ENCODE assay signal across 11 cellular contexts in genomic region chr4:76987153-76987562, GRCh38. TPM values are rescaled to one million over a fixed set of nuclear protein-coding genes. Genes with fewer than 3 reads are reported as not detected.
DNase-seq lines count a peak whose midpoint lies in the region; ATAC-seq and TF ChIP-seq lines count a peak whose summit lies in the region.
"Had no signal": no experiment of that assay in that cellular context is flagged by ENCODE, and none has a peak within 500 bp of the region (broad histone marks: within the 10 kb centered on the region; RNA-seq: fewer than 3 reads in every experiment).

No MANE protein-coding gene starts in this region.

- ATAC-seq in HG03097 (IDR thresholded peaks at IDR 0.05; ENCODE audit: low FRiP score, unreplicated experiment) (no peak), HG02759 (IDR thresholded peaks at IDR 0.05; ENCODE audit: unreplicated experiment) (no peak), HG03571 (IDR thresholded peaks at IDR 0.05; ENCODE audit: unreplicated experiment) (no peak), HG03460 (IDR thresholded peaks at IDR 0.05; ENCODE audit: unreplicated experiment) (no peak)
- ATAC-seq: left colon had no signal

- H3K27ac ChIP-seq in SK-N-SH (ENCODE audit: low read depth in 2 of 2, low read length in 1 of 2) = peak overlapping the region; percentile 87 to 99; a peak in 3 of 4 replicates

- H4K20me1 ChIP-seq in SK-N-SH (ENCODE audit: insufficient read depth) = no peaks in the 10 kb centered on the region

- no peak for TF ChIP-seq RAD21 in SK-N-SH (IDR thresholded peaks at IDR 0.05; ENCODE audit: low read length)

- DNase-seq in ELR (ENCODE audit: low read depth) (peak; percentile 91), SK-N-SH (no peak), foreskin fibroblast (peak; percentile 95 to 97), renal cortical epithelial cell (ENCODE audit: low read depth) (peak; percentile 50)
- DNase-seq: activated CD8-positive, alpha-beta memory T cell treated with anti-CD3 and anti-CD28 coated beads, Interleukin-2, amount 50 U/mL, for 48 hours; DND-41; left colon had no signal

- TF ChIP-seq CTCF in SK-N-SH (IDR thresholded peaks at IDR 0.05) = no peak; the same call in 1 of the 2 replicates
- TF ChIP-seq CTCF in foreskin fibroblast (IDR thresholded peaks at IDR 0.05; ENCODE audit: low read depth, low read length) = peak; percentile 14

- H3K4me2 ChIP-seq in SK-N-SH = peak overlapping the region; percentile 73

- 15% methylated on average over 4 of the region's 4 CpGs for WGBS in SK-N-SH (ENCODE audit: low lambda C conversion rate)

- H3K79me2 ChIP-seq in SK-N-SH (ENCODE audit: insufficient read depth) = peaks cover 92% of the 10 kb centered on the region

- peak overlapping the region; percentile 68 for H3K9ac ChIP-seq in SK-N-SH

- peaks cover 17 to 58% of the 10 kb centered on the region in 2 experiments for H3K4me1 ChIP-seq in SK-N-SH (ENCODE audit: control insufficient read depth in 1 of 2, insufficient read depth in 2 of 2, low read depth in 1 of 2, low read length in 1 of 2)

- CTCF ChIA-PET in SK-N-SH (lab: Yijun Ruan, JAX) = interaction anchor here (0.8 to 1.3 kb wide), 5 partner anchors 9 to 184 kb away, joined by 3 read pairs; no protein-coding TSS in a partner anchor

- peak overlapping the region; percentile 6 to 33; a peak in 2 of 4 replicates for H3K4me3 ChIP-seq in SK-N-SH (ENCODE audit: low read depth in 2 of 2, low read length in 1 of 2)
- H3K4me3 ChIP-seq in foreskin fibroblast (ENCODE audit: low read depth in 1 of 2, low read length in 2 of 2) = peak overlapping the region; percentile 36 to 51

- POLR2A ChIA-PET in SK-N-SH (lab: Yijun Ruan, JAX) = no interaction called here

- H3K36me3 ChIP-seq in SK-N-SH (replicated peaks in 1 of 2; ENCODE audit: control insufficient read depth in 1 of 2, insufficient read depth in 2 of 2, low read length in 1 of 2) = peaks cover 0 to 21% of the 10 kb centered on the region in 2 experiments

- no peaks in the 10 kb centered on the region for H3K27me3 ChIP-seq in SK-N-SH (ENCODE audit: insufficient read depth)

- H2AFZ ChIP-seq in SK-N-SH (ENCODE audit: low read depth) = no peak overlapping the region

- no peaks in the 10 kb centered on the region for H3K9me3 ChIP-seq in SK-N-SH

- TF ChIP-seq EP300 in SK-N-SH (IDR thresholded peaks at IDR 0.05; ENCODE audit: borderline replicate concordance in 1 of 2, low read depth in 1 of 2, low read length in 1 of 2) = peak in 1 of 2 experiments; percentile 93; a peak in 2 of 4 replicates

- H3F3A ChIP-seq in SK-N-SH (replicated peaks; ENCODE audit: insufficient read depth) = peaks cover 72% of the 10 kb centered on the region

- no peaks in the 10 kb centered on the region for H3K9me2 ChIP-seq in SK-N-SH

TF ChIP-seq in SK-N-SH, 30 proteins besides CTCF, POLR2A, EP300 and RAD21 (continues in another document):
- TF ChIP-seq JUND (IDR thresholded peaks at IDR 0.05) (peak; percentile 83), NFIC (IDR thresholded peaks at IDR 0.05; ENCODE audit: borderline replicate concordance) (peak; percentile 96), SMC3 (IDR thresholded peaks at IDR 0.05; ENCODE audit: low read depth, low read length) (no peak; the same call in 1 of the 2 replicates), MXI1 (IDR thresholded peaks at IDR 0.05; ENCODE audit: low read depth, low read length) (no peak), CHD2 (IDR thresholded peaks at IDR 0.05; ENCODE audit: low read length, partially characterized antibody) (no peak), MEF2A (IDR thresholded peaks at IDR 0.05; ENCODE audit: borderline replicate concordance, low read depth) (no peak; the same call in 1 of the 2 replicates), RCOR1 (IDR thresholded peaks at IDR 0.05; ENCODE audit: low read length) (no peak), RFX5 (IDR thresholded peaks at IDR 0.05; ENCODE audit: low read length) (no peak), TAF1 (IDR thresholded peaks at IDR 0.05; ENCODE audit: borderline replicate concordance, low read depth, low read length) (no peak), NRF1 (IDR thresholded peaks at IDR 0.05; ENCODE audit: low read depth, low read length) (no peak), POLR2AphosphoS5 (IDR thresholded peaks at IDR 0.05; ENCODE audit: low read depth, low read length) (peak; percentile 87; the same call in 1 of the 2 replicates), FOXJ3 (CRISPR knock-in tag; IDR thresholded peaks at IDR 0.05) (no peak), TEAD4 (IDR thresholded peaks at IDR 0.05; ENCODE audit: borderline replicate concordance, insufficient read depth) (peak; percentile 93), FOXM1 (IDR thresholded peaks at IDR 0.05; ENCODE audit: low read depth) (peak; percentile 68; the same call in 1 of the 2 replicates), ELF1 (IDR thresholded peaks at IDR 0.05) (peak; percentile 44; the same call in 1 of the 2 replicates), EZH2phosphoT487 (IDR thresholded peaks at IDR 0.05; ENCODE audit: borderline replicate concordance, low read depth) (no peak), YY1 (IDR thresholded peaks at IDR 0.05; ENCODE audit: low read depth) (no peak)
- TF ChIP-seq, protein P1, sequence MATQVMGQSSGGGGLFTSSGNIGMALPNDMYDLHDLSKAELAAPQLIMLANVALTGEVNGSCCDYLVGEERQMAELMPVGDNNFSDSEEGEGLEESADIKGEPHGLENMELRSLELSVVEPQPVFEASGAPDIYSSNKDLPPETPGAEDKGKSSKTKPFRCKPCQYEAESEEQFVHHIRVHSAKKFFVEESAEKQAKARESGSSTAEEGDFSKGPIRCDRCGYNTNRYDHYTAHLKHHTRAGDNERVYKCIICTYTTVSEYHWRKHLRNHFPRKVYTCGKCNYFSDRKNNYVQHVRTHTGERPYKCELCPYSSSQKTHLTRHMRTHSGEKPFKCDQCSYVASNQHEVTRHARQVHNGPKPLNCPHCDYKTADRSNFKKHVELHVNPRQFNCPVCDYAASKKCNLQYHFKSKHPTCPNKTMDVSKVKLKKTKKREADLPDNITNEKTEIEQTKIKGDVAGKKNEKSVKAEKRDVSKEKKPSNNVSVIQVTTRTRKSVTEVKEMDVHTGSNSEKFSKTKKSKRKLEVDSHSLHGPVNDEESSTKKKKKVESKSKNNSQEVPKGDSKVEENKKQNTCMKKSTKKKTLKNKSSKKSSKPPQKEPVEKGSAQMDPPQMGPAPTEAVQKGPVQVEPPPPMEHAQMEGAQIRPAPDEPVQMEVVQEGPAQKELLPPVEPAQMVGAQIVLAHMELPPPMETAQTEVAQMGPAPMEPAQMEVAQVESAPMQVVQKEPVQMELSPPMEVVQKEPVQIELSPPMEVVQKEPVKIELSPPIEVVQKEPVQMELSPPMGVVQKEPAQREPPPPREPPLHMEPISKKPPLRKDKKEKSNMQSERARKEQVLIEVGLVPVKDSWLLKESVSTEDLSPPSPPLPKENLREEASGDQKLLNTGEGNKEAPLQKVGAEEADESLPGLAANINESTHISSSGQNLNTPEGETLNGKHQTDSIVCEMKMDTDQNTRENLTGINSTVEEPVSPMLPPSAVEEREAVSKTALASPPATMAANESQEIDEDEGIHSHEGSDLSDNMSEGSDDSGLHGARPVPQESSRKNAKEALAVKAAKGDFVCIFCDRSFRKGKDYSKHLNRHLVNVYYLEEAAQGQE (IDR thresholded peaks at IDR 0.05; ENCODE audit: low read depth, low read length) = 0 out of 2 replicates have a peak, but pooled peaks have one; percentile 59
- TF ChIP-seq, protein P2, sequence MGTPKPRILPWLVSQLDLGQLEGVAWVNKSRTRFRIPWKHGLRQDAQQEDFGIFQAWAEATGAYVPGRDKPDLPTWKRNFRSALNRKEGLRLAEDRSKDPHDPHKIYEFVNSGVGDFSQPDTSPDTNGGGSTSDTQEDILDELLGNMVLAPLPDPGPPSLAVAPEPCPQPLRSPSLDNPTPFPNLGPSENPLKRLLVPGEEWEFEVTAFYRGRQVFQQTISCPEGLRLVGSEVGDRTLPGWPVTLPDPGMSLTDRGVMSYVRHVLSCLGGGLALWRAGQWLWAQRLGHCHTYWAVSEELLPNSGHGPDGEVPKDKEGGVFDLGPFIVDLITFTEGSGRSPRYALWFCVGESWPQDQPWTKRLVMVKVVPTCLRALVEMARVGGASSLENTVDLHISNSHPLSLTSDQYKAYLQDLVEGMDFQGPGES (IDR thresholded peaks at IDR 0.05; ENCODE audit: low read depth, low read length) = no peak
- TF ChIP-seq, protein P3, sequence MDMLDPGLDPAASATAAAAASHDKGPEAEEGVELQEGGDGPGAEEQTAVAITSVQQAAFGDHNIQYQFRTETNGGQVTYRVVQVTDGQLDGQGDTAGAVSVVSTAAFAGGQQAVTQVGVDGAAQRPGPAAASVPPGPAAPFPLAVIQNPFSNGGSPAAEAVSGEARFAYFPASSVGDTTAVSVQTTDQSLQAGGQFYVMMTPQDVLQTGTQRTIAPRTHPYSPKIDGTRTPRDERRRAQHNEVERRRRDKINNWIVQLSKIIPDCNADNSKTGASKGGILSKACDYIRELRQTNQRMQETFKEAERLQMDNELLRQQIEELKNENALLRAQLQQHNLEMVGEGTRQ (IDR thresholded peaks at IDR 0.05; ENCODE audit: borderline replicate concordance, low read depth, low read length) = no peak
- TF ChIP-seq, protein P4, sequence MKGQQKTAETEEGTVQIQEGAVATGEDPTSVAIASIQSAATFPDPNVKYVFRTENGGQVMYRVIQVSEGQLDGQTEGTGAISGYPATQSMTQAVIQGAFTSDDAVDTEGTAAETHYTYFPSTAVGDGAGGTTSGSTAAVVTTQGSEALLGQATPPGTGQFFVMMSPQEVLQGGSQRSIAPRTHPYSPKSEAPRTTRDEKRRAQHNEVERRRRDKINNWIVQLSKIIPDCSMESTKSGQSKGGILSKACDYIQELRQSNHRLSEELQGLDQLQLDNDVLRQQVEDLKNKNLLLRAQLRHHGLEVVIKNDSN (IDR thresholded peaks at IDR 0.05; ENCODE audit: borderline replicate concordance, low read depth) = 0 out of 2 replicates have a peak, but pooled peaks have one; percentile 7
- TF ChIP-seq, protein P5, sequence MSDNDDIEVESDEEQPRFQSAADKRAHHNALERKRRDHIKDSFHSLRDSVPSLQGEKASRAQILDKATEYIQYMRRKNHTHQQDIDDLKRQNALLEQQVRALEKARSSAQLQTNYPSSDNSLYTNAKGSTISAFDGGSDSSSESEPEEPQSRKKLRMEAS (IDR thresholded peaks at IDR 0.05; ENCODE audit: low read depth) = peak; percentile 79

RNA-seq across cellular contexts. Expression of gene SEPTIN11, which starts 37.6 kb away (rescaled TPM):
- polyA plus RNA-seq in SK-N-SH (2012; rRNA removed) = 47.4 and 81.9 TPM in 2 replicates
- 75.6 and 89.3 TPM in 2 replicates for polyA plus RNA-seq in SK-N-SH (2012; cell fraction: cytosol; rRNA removed)
- polyA plus RNA-seq in SK-N-SH (2012; cell fraction: nucleus; rRNA removed) = 34.1 and 66.4 TPM in 2 replicates
- 147 and 232 TPM in 2 replicates for total RNA-seq in renal cortical epithelial cell
